ENCODE assay signal across 10 cellular contexts in genomic region chr6:99458319-99458718, GRCh38. TPM values are rescaled to one million over a fixed set of nuclear protein-coding genes. Genes with fewer than 3 reads are reported as not detected.
DNase-seq lines count a peak whose midpoint lies in the region; ATAC-seq, FAIRE-seq and TF ChIP-seq lines count a peak whose summit lies in the region.
"Had no signal": no experiment of that assay in that cellular context is flagged by ENCODE, and none has a peak within 500 bp of the region (broad histone marks: within the 10 kb centered on the region; RNA-seq: fewer than 3 reads in every experiment).

No MANE protein-coding gene starts in this region.

- H3F3A ChIP-seq in Loucy (ENCODE audit: low read depth): no peaks in the 10 kb centered on the region

- H3K9me2 ChIP-seq in Loucy (replicated peaks; ENCODE audit: low read depth, low read length): no peaks in the 10 kb centered on the region

- H3K79me2 ChIP-seq in Loucy (ENCODE audit: insufficient read depth, low read length): no peaks in the 10 kb centered on the region

- no peak overlapping the region for H3K4me3 Mint-ChIP-seq in neural crest cell
- H3K4me3 Mint-ChIP-seq: CD4-positive, CD25-positive, alpha-beta regulatory T cell had no signal

- H3K4me3 ChIP-seq in Loucy (ENCODE audit: low read length, poor library complexity, severe bottlenecking): no peak overlapping the region
- H3K4me3 ChIP-seq in bronchial epithelial cell (ENCODE audit: low read depth, low read length): no peak overlapping the region

- no peaks in the 10 kb centered on the region for H3K9me3 ChIP-seq in Loucy (ENCODE audit: insufficient read depth, low read depth, low read length)

- ATAC-seq in GM18511 (IDR thresholded peaks at IDR 0.05; ENCODE audit: unreplicated experiment) (no peak), HG03469 (IDR thresholded peaks at IDR 0.05; ENCODE audit: unreplicated experiment) (no peak)

- H3K4me2 ChIP-seq in Loucy (ENCODE audit: low read depth, low read length, poor library complexity, severe bottlenecking): no peak overlapping the region

- no peaks in the 10 kb centered on the region for H4K20me1 ChIP-seq in Loucy (ENCODE audit: insufficient read depth, low read length, poor library complexity, severe bottlenecking)

- H3K9me3 Mint-ChIP-seq in neural crest cell: peaks cover 8% of the 10 kb centered on the region

- H3K4me1 ChIP-seq in Loucy (ENCODE audit: insufficient read depth, low read length, poor library complexity, severe bottlenecking): no peaks in the 10 kb centered on the region

- no peaks in the 10 kb centered on the region for H3K4me1 Mint-ChIP-seq in neural crest cell

- no peak overlapping the region for H2AFZ ChIP-seq in Loucy (ENCODE audit: low read length)

- H3K36me3 ChIP-seq in Loucy (ENCODE audit: insufficient read depth, low read length) (no peaks in the 10 kb centered on the region), bronchial epithelial cell (ENCODE audit: control insufficient read depth, insufficient read depth, low read length) (no peaks in the 10 kb centered on the region)

- no peak overlapping the region for H3K27ac Mint-ChIP-seq in neural crest cell (ENCODE audit: unreplicated experiment)

- no peaks in the 10 kb centered on the region for H3K27me3 Mint-ChIP-seq in neural crest cell (ENCODE audit: low read depth)
- H3K27me3 Mint-ChIP-seq: CD4-positive, CD25-positive, alpha-beta regulatory T cell had no signal

- peaks cover 33% of the 10 kb centered on the region for H3K36me3 Mint-ChIP-seq in neural crest cell (ENCODE audit: low read depth)

- DNase-seq in NCI-H510A treated with DMSO at 0.1 percent for 48 hours (lab: John Stamatoyannopoulos, UW): peak; percentile 16
- no peak for DNase-seq in NCI-H510A (lab: John Stamatoyannopoulos, UW)
- DNase-seq in bronchial epithelial cell (ENCODE audit: low read depth): peak; percentile 42
- no peak for DNase-seq in neural crest cell (ENCODE audit: low read depth, low spot score)
- DNase-seq in stimulated activated CD4-positive, alpha-beta T cell treated with anti-CD3 and anti-CD28 coated beads, Interleukin-4, amount 100 ng/mL, for 1 hour: no peak
- DNase-seq: activated CD4-positive, alpha-beta T cell treated with anti-CD3 and anti-CD28 coated beads for 48 hours had no signal

- no peak for FAIRE-seq in bronchial epithelial cell (lab: Jason Lieb, UNC)

- no peaks in the 10 kb centered on the region for H3K27me3 ChIP-seq in Loucy (ENCODE audit: insufficient read depth, low read length, poor library complexity, severe bottlenecking)
- no peaks in the 10 kb centered on the region for H3K27me3 ChIP-seq in bronchial epithelial cell (ENCODE audit: control insufficient read depth, insufficient read depth, low read length)

- no peak overlapping the region for H3K9ac ChIP-seq in Loucy (ENCODE audit: low read depth, low read length, poor library complexity, severe bottlenecking)

- TF ChIP-seq CTCF in Loucy (conservative IDR thresholded peaks at IDR 0.05; ENCODE audit: low read length): peak; percentile 59
- TF ChIP-seq CTCF in bronchial epithelial cell (IDR thresholded peaks at IDR 0.05; ENCODE audit: insufficient read depth, low read length, severe bottlenecking): peak; percentile 26
- TF ChIP-seq CTCF in neural crest cell (conservative IDR thresholded peaks at IDR 0.05): peak; percentile 46

RNA-seq across cellular contexts. Expression of gene PNISR, which starts 33.2 kb away (rescaled TPM):
- total RNA-seq in bronchial epithelial cell (37.9 and 46.1 TPM in 2 replicates), neural crest cell (155 and 156 TPM in 2 replicates)

RNA-seq across cellular contexts. Expression of gene USP45, which starts 56.9 kb away (rescaled TPM):
- total RNA-seq in bronchial epithelial cell (13.4 and 19.2 TPM in 2 replicates), neural crest cell (12.0 and 15.1 TPM in 2 replicates)

Comparison
In these comparisons a context has a peak if more than half of its experiments do, and no peak if none do; other contexts are left out.
1. DNase-seq: peak in NCI-H510A treated with DMSO at 0.1 percent for 48 hours (single experiment) and bronchial epithelial cell (single experiment); none in NCI-H510A (single experiment), neural crest cell (single experiment) and stimulated activated CD4-positive, alpha-beta T cell treated with anti-CD3 and anti-CD28 coated beads, Interleukin-4, amount 100 ng/mL, for 1 hour (single experiment).
2. Peak in every context shown above with its lines, with median percentiles within 50 percentile points of each other: CTCF ChIP-seq.